Comparison of ENCODE assay signal across 8 cellular contexts in genomic region chr18:35407871-35408481, GRCh38. TPM values are rescaled to one million over a fixed set of nuclear protein-coding genes. Genes with fewer than 3 reads are reported as not detected.
A peak's percentile ranks its signal among the peaks of the same experiment; 100 is the strongest.
DNase-seq lines count a peak whose midpoint lies in the region; ATAC-seq, FAIRE-seq and TF ChIP-seq lines count a peak whose summit lies in the region.

No MANE protein-coding gene starts in this region.

- FAIRE-seq in HTR-8/SVneo (lab: Jason Lieb, UNC) = no peak

- no peaks in the 10 kb centered on the region for H3K9me3 ChIP-seq in ovary

- H3K36me3 ChIP-seq in ovary = no peaks in the 10 kb centered on the region

- intact Hi-C loops in Calu3 (cut with micrococcal nuclease; ENCODE audit: unreplicated experiment) (loop anchor here (2.0 to 10.0 kb wide), 5 partner anchors 71 to 297 kb away; no protein-coding TSS in a partner anchor), ovary (cut with DNase I) (loop anchor here in 1 of 4 donors (10.0 kb wide), 1 partner anchor 537 kb away; no protein-coding TSS in a partner anchor)

- CTCF ChIA-PET in Calu3 (lab: Charles Lee) = no interaction called here

- TF ChIP-seq POLR2A in ovary (IDR thresholded peaks at IDR 0.05) = no peak

- peak overlapping the region; percentile 24 for H3K27ac Mint-ChIP-seq in Calu3 (ENCODE audit: unreplicated experiment)

- BruUV-seq in Calu3 (replicated peaks; lab: Mats Ljungman, UMichigan) = no TSS peak

- peaks cover 48% of the 10 kb centered on the region for H3K4me1 Mint-ChIP-seq in Calu3 (ENCODE audit: low read depth, unreplicated experiment)

- no peak for TF ChIP-seq EP300 in ovary (IDR thresholded peaks at IDR 0.05)

- peak; percentile 76 for ATAC-seq in GM19372 (IDR thresholded peaks at IDR 0.05; ENCODE audit: low read depth, unreplicated experiment)
- ATAC-seq in GM18858 (IDR thresholded peaks at IDR 0.05; ENCODE audit: unreplicated experiment) = no peak

- H3K9me3 Mint-ChIP-seq in Calu3 (ENCODE audit: low read depth, unreplicated experiment) = peaks cover 3% of the 10 kb centered on the region

- no peaks in the 10 kb centered on the region for H3K4me1 ChIP-seq in ovary (ENCODE audit: insufficient read depth)

- WGBS in ovary, 3 donors = 34 to 38% (median 36%) methylated on average over 5 of the region's 5 CpGs

- DNase-seq in Calu3 = peak; percentile 68
- peak; percentile 29 for DNase-seq in HTR-8/SVneo (ENCODE audit: insufficient read length, low spot score)
- DNase-seq in NCI-H82 (lab: John Stamatoyannopoulos, UW) = peak; percentile 83
- peak; percentile 32 for DNase-seq in activated T-cell treated with anti-CD3 and anti-CD28 coated beads for 4 hours
- DNase-seq in foreskin melanocyte = peak; percentile 65
- DNase-seq in ovary = peak in 2 of 5 donors; percentile 27 to 28

- peaks cover 2% of the 10 kb centered on the region for H3K27me3 ChIP-seq in ovary

- no peak overlapping the region for H3K4me3 ChIP-seq in ovary

- peak; percentile 76 for TF ChIP-seq CTCF in Calu3 (IDR thresholded peaks at IDR 0.05; ENCODE audit: unreplicated experiment)
- TF ChIP-seq CTCF in ovary (IDR thresholded peaks at IDR 0.05) = peak; percentile 28 to 53 (median 47)

- no peaks in the 10 kb centered on the region for H3K36me3 Mint-ChIP-seq in Calu3 (ENCODE audit: insufficient read depth, unreplicated experiment)

- H3K4me3 Mint-ChIP-seq in Calu3 (ENCODE audit: low read depth, unreplicated experiment) = no peak overlapping the region

- no peak overlapping the region for H3K27ac ChIP-seq in ovary

- no peaks in the 10 kb centered on the region for H3K27me3 Mint-ChIP-seq in Calu3 (ENCODE audit: unreplicated experiment)

RNA-seq across cellular contexts. Expression of gene ZNF396, which starts 30.8 kb away (rescaled TPM):
- total RNA-seq in Calu3 (2022) = 1.7 and 2.7 TPM in 2 replicates
- 1 to 10 TPM in 6 of 7 donors, under 1 TPM in 1; 0.83 to 2.9 (median 1.7) TPM for total RNA-seq in ovary
- 1 to 10 TPM in 1 of 2 donors, under 1 TPM in 1; 0.84 to 1.5 TPM for polyA plus RNA-seq in ovary
